Comparison of ENCODE assay signal across 1 cellular context in the genomic region with DNA sequence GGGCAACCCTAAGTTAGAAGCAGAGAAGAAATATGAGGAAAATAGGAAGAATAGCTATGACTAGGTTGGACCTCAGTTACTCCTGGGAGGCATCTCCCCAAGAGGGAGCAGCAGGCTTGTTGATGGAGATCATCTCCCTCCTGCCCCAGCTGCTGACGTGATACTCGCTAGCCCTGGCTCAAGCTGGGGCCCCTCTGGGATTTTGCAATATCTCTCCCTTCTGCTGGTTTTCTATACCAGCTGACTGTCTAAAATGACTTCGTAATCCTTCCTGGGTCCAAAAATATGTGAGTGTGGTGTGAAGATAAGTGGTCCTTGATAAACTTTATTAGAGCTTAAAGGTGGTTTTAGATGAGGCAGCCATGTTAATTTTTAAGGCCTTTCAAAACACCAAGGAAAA.
TF ChIP-seq lines count a peak whose summit lies in the region.

No MANE protein-coding gene starts in this region.

TF ChIP-seq in K562, 482 proteins besides CTCF, POLR2A, EP300 and RAD21 (continued from another document):
- no peak for TF ChIP-seq CEBPG (CRISPR knock-in tag; IDR thresholded peaks at IDR 0.05)
- peak; percentile 68 to 75 for TF ChIP-seq CEBPG (tag; conservative IDR thresholded peaks at IDR 0.05 in 1 of 2, IDR thresholded peaks at IDR 0.05 in 1 of 2)
- no peak for TF ChIP-seq SMARCE1 (IDR thresholded peaks at IDR 0.05)
- peak; percentile 22; the same call in 1 of the 2 replicates for TF ChIP-seq ATF7 (IDR thresholded peaks at IDR 0.05)
- TF ChIP-seq CTBP1 (IDR thresholded peaks at IDR 0.05; ENCODE audit: borderline replicate concordance) = peak; percentile 22; the same call in 1 of the 2 replicates
- no peak for TF ChIP-seq ZNF3 (CRISPR knock-in tag; IDR thresholded peaks at IDR 0.05)
- TF ChIP-seq MEF2D (tag; conservative IDR thresholded peaks at IDR 0.05; ENCODE audit: low read depth) = no peak
- TF ChIP-seq, protein P1, sequence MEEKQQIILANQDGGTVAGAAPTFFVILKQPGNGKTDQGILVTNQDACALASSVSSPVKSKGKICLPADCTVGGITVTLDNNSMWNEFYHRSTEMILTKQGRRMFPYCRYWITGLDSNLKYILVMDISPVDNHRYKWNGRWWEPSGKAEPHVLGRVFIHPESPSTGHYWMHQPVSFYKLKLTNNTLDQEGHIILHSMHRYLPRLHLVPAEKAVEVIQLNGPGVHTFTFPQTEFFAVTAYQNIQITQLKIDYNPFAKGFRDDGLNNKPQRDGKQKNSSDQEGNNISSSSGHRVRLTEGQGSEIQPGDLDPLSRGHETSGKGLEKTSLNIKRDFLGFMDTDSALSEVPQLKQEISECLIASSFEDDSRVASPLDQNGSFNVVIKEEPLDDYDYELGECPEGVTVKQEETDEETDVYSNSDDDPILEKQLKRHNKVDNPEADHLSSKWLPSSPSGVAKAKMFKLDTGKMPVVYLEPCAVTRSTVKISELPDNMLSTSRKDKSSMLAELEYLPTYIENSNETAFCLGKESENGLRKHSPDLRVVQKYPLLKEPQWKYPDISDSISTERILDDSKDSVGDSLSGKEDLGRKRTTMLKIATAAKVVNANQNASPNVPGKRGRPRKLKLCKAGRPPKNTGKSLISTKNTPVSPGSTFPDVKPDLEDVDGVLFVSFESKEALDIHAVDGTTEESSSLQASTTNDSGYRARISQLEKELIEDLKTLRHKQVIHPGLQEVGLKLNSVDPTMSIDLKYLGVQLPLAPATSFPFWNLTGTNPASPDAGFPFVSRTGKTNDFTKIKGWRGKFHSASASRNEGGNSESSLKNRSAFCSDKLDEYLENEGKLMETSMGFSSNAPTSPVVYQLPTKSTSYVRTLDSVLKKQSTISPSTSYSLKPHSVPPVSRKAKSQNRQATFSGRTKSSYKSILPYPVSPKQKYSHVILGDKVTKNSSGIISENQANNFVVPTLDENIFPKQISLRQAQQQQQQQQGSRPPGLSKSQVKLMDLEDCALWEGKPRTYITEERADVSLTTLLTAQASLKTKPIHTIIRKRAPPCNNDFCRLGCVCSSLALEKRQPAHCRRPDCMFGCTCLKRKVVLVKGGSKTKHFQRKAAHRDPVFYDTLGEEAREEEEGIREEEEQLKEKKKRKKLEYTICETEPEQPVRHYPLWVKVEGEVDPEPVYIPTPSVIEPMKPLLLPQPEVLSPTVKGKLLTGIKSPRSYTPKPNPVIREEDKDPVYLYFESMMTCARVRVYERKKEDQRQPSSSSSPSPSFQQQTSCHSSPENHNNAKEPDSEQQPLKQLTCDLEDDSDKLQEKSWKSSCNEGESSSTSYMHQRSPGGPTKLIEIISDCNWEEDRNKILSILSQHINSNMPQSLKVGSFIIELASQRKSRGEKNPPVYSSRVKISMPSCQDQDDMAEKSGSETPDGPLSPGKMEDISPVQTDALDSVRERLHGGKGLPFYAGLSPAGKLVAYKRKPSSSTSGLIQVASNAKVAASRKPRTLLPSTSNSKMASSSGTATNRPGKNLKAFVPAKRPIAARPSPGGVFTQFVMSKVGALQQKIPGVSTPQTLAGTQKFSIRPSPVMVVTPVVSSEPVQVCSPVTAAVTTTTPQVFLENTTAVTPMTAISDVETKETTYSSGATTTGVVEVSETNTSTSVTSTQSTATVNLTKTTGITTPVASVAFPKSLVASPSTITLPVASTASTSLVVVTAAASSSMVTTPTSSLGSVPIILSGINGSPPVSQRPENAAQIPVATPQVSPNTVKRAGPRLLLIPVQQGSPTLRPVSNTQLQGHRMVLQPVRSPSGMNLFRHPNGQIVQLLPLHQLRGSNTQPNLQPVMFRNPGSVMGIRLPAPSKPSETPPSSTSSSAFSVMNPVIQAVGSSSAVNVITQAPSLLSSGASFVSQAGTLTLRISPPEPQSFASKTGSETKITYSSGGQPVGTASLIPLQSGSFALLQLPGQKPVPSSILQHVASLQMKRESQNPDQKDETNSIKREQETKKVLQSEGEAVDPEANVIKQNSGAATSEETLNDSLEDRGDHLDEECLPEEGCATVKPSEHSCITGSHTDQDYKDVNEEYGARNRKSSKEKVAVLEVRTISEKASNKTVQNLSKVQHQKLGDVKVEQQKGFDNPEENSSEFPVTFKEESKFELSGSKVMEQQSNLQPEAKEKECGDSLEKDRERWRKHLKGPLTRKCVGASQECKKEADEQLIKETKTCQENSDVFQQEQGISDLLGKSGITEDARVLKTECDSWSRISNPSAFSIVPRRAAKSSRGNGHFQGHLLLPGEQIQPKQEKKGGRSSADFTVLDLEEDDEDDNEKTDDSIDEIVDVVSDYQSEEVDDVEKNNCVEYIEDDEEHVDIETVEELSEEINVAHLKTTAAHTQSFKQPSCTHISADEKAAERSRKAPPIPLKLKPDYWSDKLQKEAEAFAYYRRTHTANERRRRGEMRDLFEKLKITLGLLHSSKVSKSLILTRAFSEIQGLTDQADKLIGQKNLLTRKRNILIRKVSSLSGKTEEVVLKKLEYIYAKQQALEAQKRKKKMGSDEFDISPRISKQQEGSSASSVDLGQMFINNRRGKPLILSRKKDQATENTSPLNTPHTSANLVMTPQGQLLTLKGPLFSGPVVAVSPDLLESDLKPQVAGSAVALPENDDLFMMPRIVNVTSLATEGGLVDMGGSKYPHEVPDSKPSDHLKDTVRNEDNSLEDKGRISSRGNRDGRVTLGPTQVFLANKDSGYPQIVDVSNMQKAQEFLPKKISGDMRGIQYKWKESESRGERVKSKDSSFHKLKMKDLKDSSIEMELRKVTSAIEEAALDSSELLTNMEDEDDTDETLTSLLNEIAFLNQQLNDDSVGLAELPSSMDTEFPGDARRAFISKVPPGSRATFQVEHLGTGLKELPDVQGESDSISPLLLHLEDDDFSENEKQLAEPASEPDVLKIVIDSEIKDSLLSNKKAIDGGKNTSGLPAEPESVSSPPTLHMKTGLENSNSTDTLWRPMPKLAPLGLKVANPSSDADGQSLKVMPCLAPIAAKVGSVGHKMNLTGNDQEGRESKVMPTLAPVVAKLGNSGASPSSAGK (IDR thresholded peaks at IDR 0.05) = no peak
- no peak for TF ChIP-seq EGR1 (conservative IDR thresholded peaks at IDR 0.05)
- TF ChIP-seq, protein P2, sequence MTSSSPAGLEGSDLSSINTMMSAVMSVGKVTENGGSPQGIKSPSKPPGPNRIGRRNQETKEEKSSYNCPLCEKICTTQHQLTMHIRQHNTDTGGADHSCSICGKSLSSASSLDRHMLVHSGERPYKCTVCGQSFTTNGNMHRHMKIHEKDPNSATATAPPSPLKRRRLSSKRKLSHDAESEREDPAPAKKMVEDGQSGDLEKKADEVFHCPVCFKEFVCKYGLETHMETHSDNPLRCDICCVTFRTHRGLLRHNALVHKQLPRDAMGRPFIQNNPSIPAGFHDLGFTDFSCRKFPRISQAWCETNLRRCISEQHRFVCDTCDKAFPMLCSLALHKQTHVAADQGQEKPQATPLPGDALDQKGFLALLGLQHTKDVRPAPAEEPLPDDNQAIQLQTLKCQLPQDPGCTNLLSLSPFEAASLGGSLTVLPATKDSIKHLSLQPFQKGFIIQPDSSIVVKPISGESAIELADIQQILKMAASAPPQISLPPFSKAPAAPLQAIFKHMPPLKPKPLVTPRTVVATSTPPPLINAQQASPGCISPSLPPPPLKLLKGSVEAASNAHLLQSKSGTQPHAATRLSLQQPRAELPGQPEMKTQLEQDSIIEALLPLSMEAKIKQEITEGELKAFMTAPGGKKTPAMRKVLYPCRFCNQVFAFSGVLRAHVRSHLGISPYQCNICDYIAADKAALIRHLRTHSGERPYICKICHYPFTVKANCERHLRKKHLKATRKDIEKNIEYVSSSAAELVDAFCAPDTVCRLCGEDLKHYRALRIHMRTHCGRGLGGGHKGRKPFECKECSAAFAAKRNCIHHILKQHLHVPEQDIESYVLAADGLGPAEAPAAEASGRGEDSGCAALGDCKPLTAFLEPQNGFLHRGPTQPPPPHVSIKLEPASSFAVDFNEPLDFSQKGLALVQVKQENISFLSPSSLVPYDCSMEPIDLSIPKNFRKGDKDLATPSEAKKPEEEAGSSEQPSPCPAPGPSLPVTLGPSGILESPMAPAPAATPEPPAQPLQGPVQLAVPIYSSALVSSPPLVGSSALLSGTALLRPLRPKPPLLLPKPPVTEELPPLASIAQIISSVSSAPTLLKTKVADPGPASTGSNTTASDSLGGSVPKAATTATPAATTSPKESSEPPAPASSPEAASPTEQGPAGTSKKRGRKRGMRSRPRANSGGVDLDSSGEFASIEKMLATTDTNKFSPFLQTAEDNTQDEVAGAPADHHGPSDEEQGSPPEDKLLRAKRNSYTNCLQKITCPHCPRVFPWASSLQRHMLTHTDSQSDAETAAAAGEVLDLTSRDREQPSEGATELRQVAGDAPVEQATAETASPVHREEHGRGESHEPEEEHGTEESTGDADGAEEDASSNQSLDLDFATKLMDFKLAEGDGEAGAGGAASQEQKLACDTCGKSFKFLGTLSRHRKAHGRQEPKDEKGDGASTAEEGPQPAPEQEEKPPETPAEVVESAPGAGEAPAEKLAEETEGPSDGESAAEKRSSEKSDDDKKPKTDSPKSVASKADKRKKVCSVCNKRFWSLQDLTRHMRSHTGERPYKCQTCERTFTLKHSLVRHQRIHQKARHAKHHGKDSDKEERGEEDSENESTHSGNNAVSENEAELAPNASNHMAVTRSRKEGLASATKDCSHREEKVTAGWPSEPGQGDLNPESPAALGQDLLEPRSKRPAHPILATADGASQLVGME (CRISPR knock-in tag; IDR thresholded peaks at IDR 0.05) = no peak
- peak in 1 of 2 experiments; percentile 73; a peak in 1 of 4 replicates for TF ChIP-seq RCOR1 (IDR thresholded peaks at IDR 0.05; ENCODE audit: borderline replicate concordance in 1 of 2, low read depth in 2 of 2, low read length in 2 of 2)
- TF ChIP-seq PML (IDR thresholded peaks at IDR 0.05; ENCODE audit: low read length) = peak; percentile 35; the same call in 1 of the 2 replicates
- TF ChIP-seq, protein P3, sequence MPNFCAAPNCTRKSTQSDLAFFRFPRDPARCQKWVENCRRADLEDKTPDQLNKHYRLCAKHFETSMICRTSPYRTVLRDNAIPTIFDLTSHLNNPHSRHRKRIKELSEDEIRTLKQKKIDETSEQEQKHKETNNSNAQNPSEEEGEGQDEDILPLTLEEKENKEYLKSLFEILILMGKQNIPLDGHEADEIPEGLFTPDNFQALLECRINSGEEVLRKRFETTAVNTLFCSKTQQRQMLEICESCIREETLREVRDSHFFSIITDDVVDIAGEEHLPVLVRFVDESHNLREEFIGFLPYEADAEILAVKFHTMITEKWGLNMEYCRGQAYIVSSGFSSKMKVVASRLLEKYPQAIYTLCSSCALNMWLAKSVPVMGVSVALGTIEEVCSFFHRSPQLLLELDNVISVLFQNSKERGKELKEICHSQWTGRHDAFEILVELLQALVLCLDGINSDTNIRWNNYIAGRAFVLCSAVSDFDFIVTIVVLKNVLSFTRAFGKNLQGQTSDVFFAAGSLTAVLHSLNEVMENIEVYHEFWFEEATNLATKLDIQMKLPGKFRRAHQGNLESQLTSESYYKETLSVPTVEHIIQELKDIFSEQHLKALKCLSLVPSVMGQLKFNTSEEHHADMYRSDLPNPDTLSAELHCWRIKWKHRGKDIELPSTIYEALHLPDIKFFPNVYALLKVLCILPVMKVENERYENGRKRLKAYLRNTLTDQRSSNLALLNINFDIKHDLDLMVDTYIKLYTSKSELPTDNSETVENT (CRISPR knock-in tag; IDR thresholded peaks at IDR 0.05) = 0 out of 2 replicates have a peak, but pooled peaks have one; percentile 19
- TF ChIP-seq NCOR1 (IDR thresholded peaks at IDR 0.05) = peak; percentile 73
- peak; percentile 47; the same call in 1 of the 2 replicates for TF ChIP-seq GATA2 (CRISPR knock-in tag; IDR thresholded peaks at IDR 0.05)
- TF ChIP-seq CC2D1A (IDR thresholded peaks at IDR 0.05) = 0 out of 2 replicates have a peak, but pooled peaks have one; percentile 14
- peak; percentile 48; the same call in 1 of the 2 replicates for TF ChIP-seq NFIC (IDR thresholded peaks at IDR 0.05)
- TF ChIP-seq, protein P4, sequence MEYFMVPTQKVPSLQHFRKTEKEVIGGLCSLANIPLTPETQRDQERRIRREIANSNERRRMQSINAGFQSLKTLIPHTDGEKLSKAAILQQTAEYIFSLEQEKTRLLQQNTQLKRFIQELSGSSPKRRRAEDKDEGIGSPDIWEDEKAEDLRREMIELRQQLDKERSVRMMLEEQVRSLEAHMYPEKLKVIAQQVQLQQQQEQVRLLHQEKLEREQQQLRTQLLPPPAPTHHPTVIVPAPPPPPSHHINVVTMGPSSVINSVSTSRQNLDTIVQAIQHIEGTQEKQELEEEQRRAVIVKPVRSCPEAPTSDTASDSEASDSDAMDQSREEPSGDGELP (CRISPR knock-in tag; IDR thresholded peaks at IDR 0.05; ENCODE audit: borderline replicate concordance) = peak; percentile 86
- 0 out of 2 replicates have a peak, but pooled peaks have one; percentile 45 for TF ChIP-seq LEF1 (IDR thresholded peaks at IDR 0.05)
- no peak for TF ChIP-seq ATF1 (CRISPR knock-in tag; IDR thresholded peaks at IDR 0.05)
- peak; percentile 38 for TF ChIP-seq ATF1 (tag; IDR thresholded peaks at IDR 0.05)
- TF ChIP-seq MTA2 (IDR thresholded peaks at IDR 0.05; ENCODE audit: low read depth) = peak; percentile 55; the same call in 1 of the 2 replicates
- TF ChIP-seq, protein P5, sequence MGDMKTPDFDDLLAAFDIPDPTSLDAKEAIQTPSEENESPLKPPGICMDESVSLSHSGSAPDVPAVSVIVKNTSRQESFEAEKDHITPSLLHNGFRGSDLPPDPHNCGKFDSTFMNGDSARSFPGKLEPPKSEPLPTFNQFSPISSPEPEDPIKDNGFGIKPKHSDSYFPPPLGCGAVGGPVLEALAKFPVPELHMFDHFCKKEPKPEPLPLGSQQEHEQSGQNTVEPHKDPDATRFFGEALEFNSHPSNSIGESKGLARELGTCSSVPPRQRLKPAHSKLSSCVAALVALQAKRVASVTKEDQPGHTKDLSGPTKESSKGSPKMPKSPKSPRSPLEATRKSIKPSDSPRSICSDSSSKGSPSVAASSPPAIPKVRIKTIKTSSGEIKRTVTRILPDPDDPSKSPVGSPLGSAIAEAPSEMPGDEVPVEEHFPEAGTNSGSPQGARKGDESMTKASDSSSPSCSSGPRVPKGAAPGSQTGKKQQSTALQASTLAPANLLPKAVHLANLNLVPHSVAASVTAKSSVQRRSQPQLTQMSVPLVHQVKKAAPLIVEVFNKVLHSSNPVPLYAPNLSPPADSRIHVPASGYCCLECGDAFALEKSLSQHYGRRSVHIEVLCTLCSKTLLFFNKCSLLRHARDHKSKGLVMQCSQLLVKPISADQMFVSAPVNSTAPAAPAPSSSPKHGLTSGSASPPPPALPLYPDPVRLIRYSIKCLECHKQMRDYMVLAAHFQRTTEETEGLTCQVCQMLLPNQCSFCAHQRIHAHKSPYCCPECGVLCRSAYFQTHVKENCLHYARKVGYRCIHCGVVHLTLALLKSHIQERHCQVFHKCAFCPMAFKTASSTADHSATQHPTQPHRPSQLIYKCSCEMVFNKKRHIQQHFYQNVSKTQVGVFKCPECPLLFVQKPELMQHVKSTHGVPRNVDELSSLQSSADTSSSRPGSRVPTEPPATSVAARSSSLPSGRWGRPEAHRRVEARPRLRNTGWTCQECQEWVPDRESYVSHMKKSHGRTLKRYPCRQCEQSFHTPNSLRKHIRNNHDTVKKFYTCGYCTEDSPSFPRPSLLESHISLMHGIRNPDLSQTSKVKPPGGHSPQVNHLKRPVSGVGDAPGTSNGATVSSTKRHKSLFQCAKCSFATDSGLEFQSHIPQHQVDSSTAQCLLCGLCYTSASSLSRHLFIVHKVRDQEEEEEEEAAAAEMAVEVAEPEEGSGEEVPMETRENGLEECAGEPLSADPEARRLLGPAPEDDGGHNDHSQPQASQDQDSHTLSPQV (IDR thresholded peaks at IDR 0.05) = 0 out of 2 replicates have a peak, but pooled peaks have one; percentile 45
- TF ChIP-seq ELF4 (CRISPR knock-in tag; IDR thresholded peaks at IDR 0.05) = no peak
- no peak for TF ChIP-seq ZNF586 (CRISPR knock-in tag; conservative IDR thresholded peaks at IDR 0.05)
- TF ChIP-seq CCAR2 (IDR thresholded peaks at IDR 0.05; ENCODE audit: low read depth, low read length) = no peak
- TF ChIP-seq ZNF197 (CRISPR knock-in tag; IDR thresholded peaks at IDR 0.05; ENCODE audit: low read depth) = no peak
- peak; percentile 84 for TF ChIP-seq CBFA2T2 (conservative IDR thresholded peaks at IDR 0.05)
